Comparison of ENCODE assay signal across 26 cellular contexts in the genomic region with DNA sequence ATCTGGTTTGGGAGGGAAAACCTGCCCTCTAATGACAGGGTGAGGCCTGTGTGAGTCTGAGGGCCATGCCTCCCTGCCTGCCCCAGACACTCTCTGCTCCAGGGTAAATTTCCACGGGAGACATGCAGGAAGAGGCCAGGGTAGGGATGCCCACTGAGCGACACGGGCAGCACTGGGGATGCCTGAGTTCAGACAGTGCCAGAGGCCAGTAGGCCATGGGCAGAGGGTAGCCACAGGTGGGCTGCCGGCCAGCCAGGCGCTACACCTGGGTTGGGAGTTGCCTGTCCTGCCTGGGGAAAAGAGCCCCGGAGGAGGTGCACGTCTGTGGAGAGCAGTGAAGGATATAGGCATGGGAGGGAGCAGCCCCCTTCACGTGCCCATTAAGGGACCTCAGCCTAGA. TPM values are rescaled to one million over a fixed set of nuclear protein-coding genes. Genes with fewer than 3 reads are reported as not detected.
"Had no signal": no experiment of that assay in that cellular context is flagged by ENCODE, and none has a peak within 500 bp of the region (broad histone marks: within the 10 kb centered on the region; RNA-seq: fewer than 3 reads in every experiment).

No MANE protein-coding gene starts in this region.

- H3K4me1 ChIP-seq: SJSA1 had no signal

- H3K9me3 ChIP-seq: SJSA1 had no signal

- FAIRE-seq: HTR-8/SVneo, RCC 7860 had no signal

- H3K27ac ChIP-seq: HL-60, SJSA1, SK-N-MC had no signal

- H3K4me3 ChIP-seq: SJSA1, SK-N-MC had no signal

- H3K27me3 ChIP-seq: SJSA1 had no signal

- H3K36me3 ChIP-seq: SJSA1 had no signal

- DNase-seq: KBM-7, MV-4-11, NCI-H1092, NCI-H1105 treated with DMSO at 0.1 percent for 48 hours, NCI-H1417 treated with DMSO at 0.1 percent for 48 hours, NCI-H146, NCI-H1694 treated with DMSO at 0.1 percent for 48 hours, NCI-H1930, NCI-H2081, NCI-H2107, NCI-H2227 treated with DMSO at 0.1 percent for 48 hours, NCI-H446, NCI-H510A, NCI-H524 treated with DMSO at 0.1 percent for 48 hours, NCI-H69, NCI-H774, Right ventricle myocardium superior, RPMI8226, SIG-M5 had no signal

RNA-seq across cellular contexts. Expression of a gene that starts 3.6 kb away (rescaled TPM):
- total RNA-seq: LHCN-M2, MCF 10A, Right ventricle myocardium superior, SJSA1 had no signal

RNA-seq across cellular contexts. Expression of a gene that starts 29.6 kb away (rescaled TPM):
- total RNA-seq: LHCN-M2, MCF 10A, Right ventricle myocardium superior, SJSA1 had no signal

RNA-seq across cellular contexts. Expression of a gene that starts 53.0 kb away (rescaled TPM):
- total RNA-seq: LHCN-M2, MCF 10A, Right ventricle myocardium superior, SJSA1 had no signal

RNA-seq across cellular contexts. Expression of a gene that starts 55.6 kb away (rescaled TPM):
- total RNA-seq: LHCN-M2, MCF 10A, Right ventricle myocardium superior, SJSA1 had no signal
